In genomic region chr1:26323382-26323781, GRCh38 we compare ENCODE assay signal across 11 cellular contexts. TPM values are rescaled to one million over a fixed set of nuclear protein-coding genes. Genes with fewer than 3 reads are reported as not detected.
"Had no signal": no experiment of that assay in that cellular context is flagged by ENCODE, and none has a peak within 500 bp of the region (broad histone marks: within the 10 kb centered on the region; RNA-seq: fewer than 3 reads in every experiment).

No MANE protein-coding gene starts in this region.

- H3K27ac Mint-ChIP-seq: brain had no signal

- H3K36me3 Mint-ChIP-seq: brain had no signal

- H3K4me3 Mint-ChIP-seq: brain had no signal

- H3K9me3 Mint-ChIP-seq: brain had no signal

- DNase-seq: activated CD4-positive, alpha-beta T cell treated with anti-CD3 and anti-CD28 coated beads for 1 hour; activated naive CD4-positive, alpha-beta T cell treated with Interleukin-2 at 50 U/mL for 16 hours; amygdala; small intestine; upper lobe of left lung had no signal

RNA-seq across cellular contexts. Expression of gene CD52, which starts 5.6 kb away (rescaled TPM):
- total RNA-seq: epithelial cell of proximal tubule, kidney epithelial cell, myocyte had no signal

RNA-seq across cellular contexts. Expression of gene CRYBG2, which starts 30.5 kb away (rescaled TPM):
- total RNA-seq: myocyte, right atrium auricular region had no signal

RNA-seq across cellular contexts. Expression of gene ZNF683, which starts 49.2 kb away (rescaled TPM):
- total RNA-seq: epithelial cell of proximal tubule, kidney epithelial cell, lower leg skin, myocyte, right atrium auricular region had no signal
